Comparison of ENCODE assay signal across 18 cellular contexts in genomic region chr11:67309166-67309565, GRCh38.
"Had no signal": no experiment of that assay in that cellular context is flagged by ENCODE, and none has a peak within 500 bp of the region (broad histone marks: within the 10 kb centered on the region; RNA-seq: fewer than 3 reads in every experiment).

No MANE protein-coding gene starts in this region.

- H3K27me3 Mint-ChIP-seq: activated naive CD8-positive, alpha-beta T cell treated with anti-CD3 and anti-CD28 coated beads, Interleukin-2, amount 50 U/mL, for 24 hours; dendritic cell treated with granulocyte-macrophage colony-stimulating factor and Interleukin-4, amounts not matched to agents 40 ng/mL and 50 ng/mL, for 4 days; naive thymus-derived CD4-positive, alpha-beta T cell; T-cell had no signal

- H3K27ac ChIP-seq: gastrocnemius medialis, heart right ventricle had no signal

- H3K27ac Mint-ChIP-seq: activated naive CD4-positive, alpha-beta T cell treated with anti-CD3 and anti-CD28 coated beads for 36 hours; activated naive CD8-positive, alpha-beta T cell treated with anti-CD3 and anti-CD28 coated beads, Interleukin-2, amount 50 U/mL, for 24 hours; dendritic cell treated with granulocyte-macrophage colony-stimulating factor and Interleukin-4, amounts not matched to agents 40 ng/mL and 50 ng/mL, for 4 days had no signal

- H3K36me3 Mint-ChIP-seq: T-cell had no signal

- H3K9me3 ChIP-seq: gastrocnemius medialis, heart right ventricle, mucosa of descending colon had no signal

- H3K4me3 Mint-ChIP-seq: activated naive CD4-positive, alpha-beta T cell treated with anti-CD3 and anti-CD28 coated beads for 36 hours; activated naive CD8-positive, alpha-beta T cell treated with anti-CD3 and anti-CD28 coated beads, Interleukin-2, amount 50 U/mL, for 24 hours; dendritic cell treated with granulocyte-macrophage colony-stimulating factor and Interleukin-4, amounts not matched to agents 40 ng/mL and 50 ng/mL, for 4 days; naive thymus-derived CD4-positive, alpha-beta T cell; T-cell had no signal

- H3K9me3 Mint-ChIP-seq: activated naive CD4-positive, alpha-beta T cell treated with anti-CD3 and anti-CD28 coated beads for 36 hours; activated naive CD8-positive, alpha-beta T cell treated with anti-CD3 and anti-CD28 coated beads, Interleukin-2, amount 50 U/mL, for 24 hours; dendritic cell treated with granulocyte-macrophage colony-stimulating factor and Interleukin-4, amounts not matched to agents 40 ng/mL and 50 ng/mL, for 4 days; naive thymus-derived CD4-positive, alpha-beta T cell; T-cell had no signal

- DNase-seq: activated CD4-positive, alpha-beta T cell treated with anti-CD3 and anti-CD28 coated beads for 1 hour; activated CD8-positive, alpha-beta memory T cell treated with anti-CD3 and anti-CD28 coated beads for 24 hours; activated naive CD4-positive, alpha-beta T cell treated with anti-CD3 and anti-CD28 coated beads for 36 hours; activated naive CD8-positive, alpha-beta T cell treated with anti-CD3 and anti-CD28 coated beads, Interleukin-2, amount 50 U/mL, for 24 hours; cerebellar nuclear complex; effector memory CD4-positive, alpha-beta T cell; gastrocnemius medialis; heart right ventricle; left colon; naive thymus-derived CD4-positive, alpha-beta T cell; stimulated activated CD4-positive, alpha-beta T cell treated with anti-CD3 and anti-CD28 coated beads, Interleukin-15, amount 100 ng/mL, for 24 hours; stimulated activated CD4-positive, alpha-beta T cell treated with anti-CD3 and anti-CD28 coated beads, Interleukin-4, amount 100 ng/mL, for 24 hours; stimulated activated naive CD4-positive, alpha-beta T cell treated with Interleukin-2 at 50 U/mL for 16 hours; T-cell; T1000; trophoblast cell had no signal

- ATAC-seq: activated naive CD8-positive, alpha-beta T cell treated with anti-CD3 and anti-CD28 coated beads, Interleukin-2, amount 50 U/mL, for 24 hours; gastrocnemius medialis; heart right ventricle; left colon; mucosa of descending colon; naive thymus-derived CD4-positive, alpha-beta T cell; T-cell had no signal

- H3K4me3 ChIP-seq: gastrocnemius medialis, heart right ventricle, mucosa of descending colon had no signal

- H3K27me3 ChIP-seq: gastrocnemius medialis, heart right ventricle had no signal
